In genomic region chr10:123241391-123242141, GRCh38 we compare ENCODE assay signal across 9 cellular contexts.
DNase-seq lines count a peak whose midpoint lies in the region; ATAC-seq, FAIRE-seq and TF ChIP-seq lines count a peak whose summit lies in the region.
"Had no signal": no experiment of that assay in that cellular context is flagged by ENCODE, and none has a peak within 500 bp of the region (broad histone marks: within the 10 kb centered on the region; RNA-seq: fewer than 3 reads in every experiment).

No MANE protein-coding gene starts in this region.

- TF ChIP-seq CTCF in CD4-positive, alpha-beta T cell (IDR thresholded peaks at IDR 0.05), result no peak
- TF ChIP-seq CTCF in H1 (IDR thresholded peaks at IDR 0.05; ENCODE audit: control extremely low read depth in 1 of 3, insufficient read depth in 1 of 3, low read depth in 1 of 3, low read length in 3 of 3) (no peak), HFFc6 (IDR thresholded peaks at IDR 0.05) (no peak)

- H3K4me1 ChIP-seq in H1 (replicated peaks in 1 of 4; ENCODE audit: control insufficient read depth in 3 of 4, insufficient read depth in 4 of 4, low read length in 3 of 4), result no peaks in the 10 kb centered on the region

- H4K91ac ChIP-seq in H1 (replicated peaks; ENCODE audit: insufficient read length, low read length), result no peak overlapping the region

- H3K4me1 Mint-ChIP-seq in CD4-positive, alpha-beta T cell (ENCODE audit: low read depth), result peaks cover 36% of the 10 kb centered on the region
- H3K4me1 Mint-ChIP-seq in HFFc6 (ENCODE audit: low read depth), result no peaks in the 10 kb centered on the region

- 83% methylated on average over 7 of the region's 7 CpGs; no CpG with 5 or more reads in 1 of the 2 experiments for WGBS in H1 (ENCODE audit: extremely low coverage in 1 of 2, insufficient coverage in 1 of 2, insufficient read length in 1 of 2, insufficient replicate concordance in 2 of 2, low coverage in 1 of 2, low lambda C conversion rate in 2 of 2, missing lambda C conversion rate in 1 of 2), 2 experiments

- H3K79me2 ChIP-seq in H1 (ENCODE audit: control insufficient read depth in 1 of 2, insufficient read depth in 2 of 2, low read length in 2 of 2), result no peaks in the 10 kb centered on the region

- peaks cover 16% of the 10 kb centered on the region for H3K36me3 Mint-ChIP-seq in CD4-positive, alpha-beta T cell (ENCODE audit: low read depth)
- no peaks in the 10 kb centered on the region for H3K36me3 Mint-ChIP-seq in HFFc6 (ENCODE audit: low read depth)

- H3K27me3 ChIP-seq in CD4-positive, alpha-beta T cell (ENCODE audit: control insufficient read depth, insufficient read depth, low read length), result no peaks in the 10 kb centered on the region
- no peaks in the 10 kb centered on the region for H3K27me3 ChIP-seq in H1 (replicated peaks in 1 of 4; ENCODE audit: control insufficient read depth in 3 of 4, extremely low read depth in 1 of 4, insufficient read depth in 3 of 4, low read length in 3 of 4)

- peak overlapping the region; percentile 75 for H3K27ac ChIP-seq in CD4-positive, alpha-beta T cell (ENCODE audit: low read depth, low read length)
- H3K27ac ChIP-seq in H1 (ENCODE audit: low read depth, low read length), result no peak overlapping the region

- POLR2A ChIA-PET in CD4-positive, alpha-beta T cell (lab: Charles Lee), result interaction anchor here (0.6 to 2.5 kb wide), 22 partner anchors 8 to 867 kb away, joined by 3 to 80 read pairs (median 5); partner anchors contain the start of genes ACADSB, BUB3, C10orf88 and FAM24B
- POLR2A ChIA-PET in H1 (lab: Charles Lee; ENCODE audit: partially characterized antibody), result no interaction called here

- ATAC-seq in CD4-positive, alpha-beta T cell (ENCODE audit: poor library complexity), result peak; percentile 88
- ATAC-seq in HG02938 (IDR thresholded peaks at IDR 0.05; ENCODE audit: unreplicated experiment) (peak; percentile 72), HG02623 (IDR thresholded peaks at IDR 0.05; ENCODE audit: unreplicated experiment) (no peak)

- H4K5ac ChIP-seq in H1 (ENCODE audit: insufficient read length, low read depth, low read length), result no peak overlapping the region

- no peak overlapping the region for H3K4me3 ChIP-seq in H1 (ENCODE audit: extremely low read depth in 1 of 4, insufficient read depth in 2 of 4, low read depth in 3 of 4, low read length in 4 of 4)

- intact Hi-C loops in CD4-positive, alpha-beta T cell (cut with DNase I, micrococcal nuclease), result loop anchor here (1.0 to 5.0 kb wide), 2 partner anchors 84 to 87 kb away; partner anchors contain the start of gene BUB3 (in 1 of the 2)

- no peak overlapping the region for H3K4me2 ChIP-seq in H1 (ENCODE audit: insufficient read depth in 1 of 2, low read depth in 2 of 2, low read length in 2 of 2)

- TF ChIP-seq RAD21 in H1 (IDR thresholded peaks at IDR 0.05 in 1 of 2, conservative IDR thresholded peaks at IDR 0.05 in 1 of 2; ENCODE audit: low read depth in 2 of 2, low read length in 2 of 2), result no peak

- no peak overlapping the region for H3K14ac ChIP-seq in H1 (ENCODE audit: insufficient read length)

- H3K9ac ChIP-seq in H1 (replicated peaks in 1 of 4; ENCODE audit: extremely low read depth in 1 of 4, low read depth in 3 of 4, low read length in 3 of 4), result no peak overlapping the region

- no peaks in the 10 kb centered on the region for H3K27me3 Mint-ChIP-seq in CD4-positive, alpha-beta T cell
- peaks cover 1% of the 10 kb centered on the region; the same call in 1 of the 2 replicates for H3K27me3 Mint-ChIP-seq in HFFc6 (ENCODE audit: insufficient read depth)

- H3K56ac ChIP-seq in H1 (replicated peaks; ENCODE audit: insufficient read length, low read depth, low read length), result no peak overlapping the region

- H3K23ac ChIP-seq in H1 (ENCODE audit: insufficient read length), result no peak overlapping the region

- no peak overlapping the region for H2AFZ ChIP-seq in H1 (ENCODE audit: low read length)

- H3K27ac Mint-ChIP-seq in CD4-positive, alpha-beta T cell, result peak overlapping the region; percentile 94
- H3K27ac Mint-ChIP-seq in HFFc6, result no peak overlapping the region
- H3K27ac Mint-ChIP-seq: H9 had no signal

- FAIRE-seq in H1 (lab: Jason Lieb, UNC), result no peak

- no peaks in the 10 kb centered on the region for H3K36me3 ChIP-seq in H1 (ENCODE audit: control insufficient read depth in 2 of 4, insufficient read depth in 4 of 4, low read length in 3 of 4)

- CTCF ChIA-PET in CD4-positive, alpha-beta T cell (lab: Charles Lee), result interaction anchor here (1.7 kb wide), 1 partner anchor 85 kb away, joined by 4 read pairs; no protein-coding TSS in a partner anchor
- CTCF ChIA-PET in H1 (lab: Charles Lee; ENCODE audit: partially characterized antibody), result interaction anchor here (1.5 kb wide), 1 partner anchor 185 kb away, joined by 3 read pairs; no protein-coding TSS in a partner anchor

- no peaks in the 10 kb centered on the region for H3K23me2 ChIP-seq in H1 (ENCODE audit: low read depth, low read length)

- H4K20me1 ChIP-seq in H1 (replicated peaks in 1 of 2; ENCODE audit: control insufficient read depth in 1 of 2, insufficient read depth in 2 of 2, low read length in 2 of 2), result no peaks in the 10 kb centered on the region

- no peak overlapping the region for H4K8ac ChIP-seq in H1 (ENCODE audit: extremely low read depth, insufficient read depth, low read length)

- H2BK15ac ChIP-seq in H1 (ENCODE audit: low read length), result no peak overlapping the region

- TF ChIP-seq POLR2A in H1 (IDR thresholded peaks at IDR 0.05; ENCODE audit: control extremely low read depth in 1 of 2, low read depth in 2 of 2, low read length in 2 of 2), result no peak

- H2AK5ac ChIP-seq in H1 (ENCODE audit: low read depth, low read length), result no peak overlapping the region

- H2BK12ac ChIP-seq in H1 (ENCODE audit: low read depth, low read length), result no peak overlapping the region

- TF ChIP-seq EP300 in H1 (IDR thresholded peaks at IDR 0.05; ENCODE audit: borderline replicate concordance in 1 of 2, low read depth in 2 of 2, low read length in 2 of 2), result no peak

- no peaks in the 10 kb centered on the region for H3K9me3 ChIP-seq in CD4-positive, alpha-beta T cell (ENCODE audit: control insufficient read depth, low read length)
- H3K9me3 ChIP-seq in H1 (ENCODE audit: insufficient read depth in 2 of 2, low read depth in 1 of 2, low read length in 1 of 2), result no peaks in the 10 kb centered on the region

- no peak overlapping the region for H2BK120ac ChIP-seq in H1 (replicated peaks; ENCODE audit: low read depth, low read length)

- H3K9me3 Mint-ChIP-seq in CD4-positive, alpha-beta T cell, result peaks cover 2% of the 10 kb centered on the region
- H3K9me3 Mint-ChIP-seq in HFFc6, result peaks cover 24% of the 10 kb centered on the region; the same call in 1 of the 2 replicates
- H3K9me3 Mint-ChIP-seq: H9 had no signal

- no peak overlapping the region for H3K18ac ChIP-seq in H1 (ENCODE audit: extremely low read depth, low read length)

- peak overlapping the region; percentile 67 for H3K4me3 Mint-ChIP-seq in CD4-positive, alpha-beta T cell
- H3K4me3 Mint-ChIP-seq in HFFc6, result no peak overlapping the region
- H3K4me3 Mint-ChIP-seq: H9 had no signal

- DNase-seq in CD4-positive, alpha-beta T cell, result peak; percentile 30 to 80 (median 50)
- peak; percentile 8 to 29 for DNase-seq in activated CD4-positive, alpha-beta T cell treated with anti-CD3 and anti-CD28 coated beads for 4 hours
- DNase-seq in H1 (ENCODE audit: low read depth in 1 of 2, low spot score in 2 of 2), result no peak
- no peak for DNase-seq in HFFc6
- no peak for DNase-seq in nucleus accumbens (lab: John Stamatoyannopoulos, UW)
- no peak for DNase-seq in NK-92 treated with Interleukin-12 subunit alpha and Interleukin-12 subunit beta, amount 100 ng/mL, for 24 hours (lab: John Stamatoyannopoulos, UW)
- DNase-seq: H9 had no signal

- no peaks in the 10 kb centered on the region for H3K79me1 ChIP-seq in H1 (ENCODE audit: low read depth, low read length)

- H2BK5ac ChIP-seq in H1 (ENCODE audit: low read depth, low read length), result no peak overlapping the region

- no peak overlapping the region for H3K4ac ChIP-seq in H1 (replicated peaks; ENCODE audit: insufficient read length, low read depth, low read length)

- no peak overlapping the region for H2BK20ac ChIP-seq in H1 (ENCODE audit: low read length)

TF ChIP-seq in H1, 55 proteins besides CTCF, POLR2A, EP300 and RAD21:
- TF ChIP-seq HDAC6 (IDR thresholded peaks at IDR 0.05; ENCODE audit: low read depth, low read length) (no peak), CTBP2 (IDR thresholded peaks at IDR 0.05; ENCODE audit: borderline replicate concordance, insufficient read depth, insufficient read length, low read length) (no peak), SP1 (IDR thresholded peaks at IDR 0.05; ENCODE audit: low read depth, low read length) (no peak), BCL11A (IDR thresholded peaks at IDR 0.05; ENCODE audit: low read depth in 2 of 2, low read length in 2 of 2) (no peak), RFX5 (IDR thresholded peaks at IDR 0.05; ENCODE audit: borderline replicate concordance, low read depth, low read length) (0 out of 2 replicates have a peak, but pooled peaks have one; percentile 25), NRF1 (IDR thresholded peaks at IDR 0.05; ENCODE audit: low read depth, low read length) (no peak)

Comparison
In these comparisons a context has a peak if more than half of its experiments do, and no peak if none do; other contexts are left out.
1. DNase-seq: peak in CD4-positive, alpha-beta T cell (10 of 10) and activated CD4-positive, alpha-beta T cell treated with anti-CD3 and anti-CD28 coated beads for 4 hours (2 of 2); none in H1 (0 of 2), HFFc6 (single experiment), nucleus accumbens (0 of 56) and NK-92 treated with Interleukin-12 subunit alpha and Interleukin-12 subunit beta, amount 100 ng/mL, for 24 hours (single experiment).